11 cellular contexts compared by ENCODE assay signal in the genomic region with DNA sequence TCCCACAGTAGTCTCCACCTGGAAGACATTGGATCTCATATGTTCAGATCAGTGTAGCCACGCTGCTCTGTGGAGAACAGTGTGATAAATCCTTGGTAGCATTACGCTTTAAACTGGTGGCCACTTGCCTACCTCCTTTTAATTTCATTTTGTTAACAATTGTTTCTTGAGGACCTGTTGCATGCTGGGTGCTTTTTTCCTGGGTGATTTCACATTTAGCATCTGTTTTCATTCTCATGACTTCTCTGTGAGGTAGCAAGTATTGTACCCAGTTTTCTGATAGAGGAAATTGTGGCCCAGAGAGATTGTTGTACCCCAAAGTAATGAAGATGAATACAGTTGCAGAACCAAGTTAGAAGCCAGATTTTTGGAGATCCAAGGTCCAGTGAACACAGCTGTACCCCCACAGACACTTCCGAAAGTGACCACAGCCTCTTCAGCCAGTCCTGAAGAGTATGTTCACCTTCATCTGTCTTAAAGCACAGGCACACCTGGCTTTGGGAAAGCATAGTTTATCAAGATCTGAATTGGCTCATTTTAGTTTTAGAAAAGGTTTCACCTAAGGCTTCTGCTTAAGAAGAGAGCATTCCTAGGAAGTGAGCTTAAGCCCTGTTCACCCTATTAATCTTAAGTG.
A peak's percentile ranks its signal among the peaks of the same experiment; 100 is the strongest.
DNase-seq lines count a peak whose midpoint lies in the region; ATAC-seq, FAIRE-seq and TF ChIP-seq lines count a peak whose summit lies in the region.
"Had no signal": no experiment of that assay in that cellular context is flagged by ENCODE, and none has a peak within 500 bp of the region (broad histone marks: within the 10 kb centered on the region; RNA-seq: fewer than 3 reads in every experiment).

No MANE protein-coding gene starts in this region.

- FAIRE-seq in H54 (lab: Jason Lieb, UNC) = no peak

- H3K36me3 ChIP-seq in OCI-LY7 (ENCODE audit: insufficient read depth, low read length) (no peaks in the 10 kb centered on the region), smooth muscle cell (ENCODE audit: low read depth) (no peaks in the 10 kb centered on the region), WERI-Rb-1 (no peaks in the 10 kb centered on the region)

- peak overlapping the region; percentile 73 for H3K4me3 Mint-ChIP-seq in natural killer cell
- H3K4me3 Mint-ChIP-seq: H9 had no signal

- TF ChIP-seq POLR2A in H54 (IDR thresholded peaks at IDR 0.05; ENCODE audit: low read depth, low read length) = no peak

- TF ChIP-seq CTCF in OCI-LY7 (conservative IDR thresholded peaks at IDR 0.05; ENCODE audit: low read length) (no peak), natural killer cell (IDR thresholded peaks at IDR 0.05) (no peak), smooth muscle cell (IDR thresholded peaks at IDR 0.05; ENCODE audit: borderline replicate concordance, insufficient read depth, poor library complexity, severe bottlenecking) (no peak), WERI-Rb-1 (IDR thresholded peaks at IDR 0.05; ENCODE audit: low read depth, low read length) (no peak)

- no peaks in the 10 kb centered on the region for H3K9me2 ChIP-seq in OCI-LY7 (ENCODE audit: insufficient read depth, low read length)
- H3K9me2 ChIP-seq: SK-N-SH had no signal

- H3K9ac ChIP-seq in smooth muscle cell (ENCODE audit: low read depth) = no peak overlapping the region
- H3K9ac ChIP-seq: SK-N-SH had no signal

- peaks cover 69 to 72% of the 10 kb centered on the region in 2 donors for H3K4me1 Mint-ChIP-seq in natural killer cell

- H3K27me3 ChIP-seq in smooth muscle cell (ENCODE audit: low read depth) (no peaks in the 10 kb centered on the region), WERI-Rb-1 (ENCODE audit: insufficient read depth, low read depth, severe bottlenecking) (no peaks in the 10 kb centered on the region)

- peak overlapping the region; percentile 91 to 96 for H3K27ac Mint-ChIP-seq in natural killer cell

- POLR2A ChIA-PET in OCI-LY7 (lab: Charles Lee) = interaction anchor here (0.6 to 2.2 kb wide), 7 partner anchors 35 to 495 kb away, joined by 3 to 10 read pairs (median 4); partner anchors contain the start of gene IQGAP2

- DNase-seq in OCI-LY7 (ENCODE audit: low spot score) (peak; percentile 42), natural killer cell (no peak), smooth muscle cell (lab: John Stamatoyannopoulos, UW; ENCODE audit: unreplicated experiment) (no peak), H54 (ENCODE audit: insufficient read length, low spot score) (no peak), WERI-Rb-1 (no peak), D341Med (ENCODE audit: low spot score) (no peak)
- DNase-seq: GDM1, H9, SK-N-SH had no signal

- no peaks in the 10 kb centered on the region for H3K36me3 Mint-ChIP-seq in natural killer cell

- CTCF ChIA-PET in OCI-LY7 (lab: Charles Lee; ENCODE audit: unreplicated experiment) = interaction anchor here (0.6 to 1.8 kb wide), 5 partner anchors 35 to 196 kb away, joined by 3 to 9 read pairs (median 5); no protein-coding TSS in a partner anchor

- intact Hi-C loops in OCI-LY7 (cut with micrococcal nuclease; ENCODE audit: unreplicated experiment) = loop anchor here (5.0 to 10.0 kb wide), 2 partner anchors 196 to 373 kb away; no protein-coding TSS in a partner anchor
- intact Hi-C loops in natural killer cell (cut with micrococcal nuclease) = loop anchor here (1.0 to 5.0 kb wide), 5 partner anchors 34 to 221 kb away; no protein-coding TSS in a partner anchor

- WGBS in smooth muscle cell (ENCODE audit: low lambda C conversion rate) = 93% methylated on average over 3 of the region's 3 CpGs

- H3F3A ChIP-seq in smooth muscle cell (ENCODE audit: low read depth) = no peaks in the 10 kb centered on the region

- H3K4me1 ChIP-seq in OCI-LY7 (ENCODE audit: insufficient read depth, low read length, poor library complexity, severe bottlenecking) = peaks cover 42% of the 10 kb centered on the region
- no peaks in the 10 kb centered on the region for H3K4me1 ChIP-seq in smooth muscle cell (ENCODE audit: low read depth)

- no TSS peak for BruUV-seq in OCI-LY7 (replicated peaks; lab: Mats Ljungman, UMichigan)

- no peaks in the 10 kb centered on the region for H3K9me3 Mint-ChIP-seq in natural killer cell

- H3K27ac ChIP-seq in OCI-LY7 (ENCODE audit: low read depth, low read length, poor library complexity, severe bottlenecking) = peak overlapping the region; percentile 71
- no peak overlapping the region for H3K27ac ChIP-seq in smooth muscle cell (ENCODE audit: low read depth)
- H3K27ac ChIP-seq in WERI-Rb-1 = no peak overlapping the region; the same call in 1 of the 2 replicates

- H3K4me3 ChIP-seq in GM08714 (ENCODE audit: low read length) (peak overlapping the region; percentile 42; the same call in 1 of the 2 replicates), OCI-LY7 (ENCODE audit: low read depth, low read length, poor library complexity, severe bottlenecking) (peak overlapping the region; percentile 50), smooth muscle cell (no peak overlapping the region), WERI-Rb-1 (ENCODE audit: low read depth, low read length) (no peak overlapping the region)

- peak overlapping the region; percentile 73 for H3K4me2 ChIP-seq in OCI-LY7 (ENCODE audit: low read length)
- H3K4me2 ChIP-seq in smooth muscle cell = no peak overlapping the region
- H3K4me2 ChIP-seq: SK-N-SH had no signal

- H3K9me3 ChIP-seq in OCI-LY7 (ENCODE audit: low read length) (no peaks in the 10 kb centered on the region), smooth muscle cell (replicated peaks; ENCODE audit: low read depth) (no peaks in the 10 kb centered on the region), WERI-Rb-1 (ENCODE audit: severe bottlenecking) (peaks cover 2% of the 10 kb centered on the region)
- H3K9me3 ChIP-seq: SK-N-SH had no signal

- H3K27me3 Mint-ChIP-seq in natural killer cell (ENCODE audit: low read depth in 2 of 2) = no peaks in the 10 kb centered on the region

- no peak overlapping the region; the same call in 1 of the 2 replicates for H2AFZ ChIP-seq in OCI-LY7 (ENCODE audit: low read length)
- no peak overlapping the region for H2AFZ ChIP-seq in smooth muscle cell (ENCODE audit: low read depth)

- no peaks in the 10 kb centered on the region for H4K20me1 ChIP-seq in OCI-LY7 (ENCODE audit: insufficient read depth, low read length)
- no peaks in the 10 kb centered on the region for H4K20me1 ChIP-seq in smooth muscle cell (ENCODE audit: low read depth)

- ATAC-seq in GM21526 (IDR thresholded peaks at IDR 0.05; ENCODE audit: low FRiP score, unreplicated experiment) = peak; percentile 13
- ATAC-seq in natural killer cell = peak in 1 of 3 donors; percentile 1

- H3K79me2 ChIP-seq in OCI-LY7 (ENCODE audit: insufficient read depth, low read depth, low read length) (peaks cover 28% of the 10 kb centered on the region; the same call in 1 of the 2 replicates), smooth muscle cell (ENCODE audit: low read depth) (no peaks in the 10 kb centered on the region)

Comparison
In these comparisons a context has a peak if more than half of its experiments do, and no peak if none do; other contexts are left out.
1. H3K4me3 ChIP-seq: peak in GM08714 (single experiment) and OCI-LY7 (single experiment); none in smooth muscle cell (single experiment) and WERI-Rb-1 (single experiment).